ENCODE assay signal across 8 cellular contexts in the genomic region with DNA sequence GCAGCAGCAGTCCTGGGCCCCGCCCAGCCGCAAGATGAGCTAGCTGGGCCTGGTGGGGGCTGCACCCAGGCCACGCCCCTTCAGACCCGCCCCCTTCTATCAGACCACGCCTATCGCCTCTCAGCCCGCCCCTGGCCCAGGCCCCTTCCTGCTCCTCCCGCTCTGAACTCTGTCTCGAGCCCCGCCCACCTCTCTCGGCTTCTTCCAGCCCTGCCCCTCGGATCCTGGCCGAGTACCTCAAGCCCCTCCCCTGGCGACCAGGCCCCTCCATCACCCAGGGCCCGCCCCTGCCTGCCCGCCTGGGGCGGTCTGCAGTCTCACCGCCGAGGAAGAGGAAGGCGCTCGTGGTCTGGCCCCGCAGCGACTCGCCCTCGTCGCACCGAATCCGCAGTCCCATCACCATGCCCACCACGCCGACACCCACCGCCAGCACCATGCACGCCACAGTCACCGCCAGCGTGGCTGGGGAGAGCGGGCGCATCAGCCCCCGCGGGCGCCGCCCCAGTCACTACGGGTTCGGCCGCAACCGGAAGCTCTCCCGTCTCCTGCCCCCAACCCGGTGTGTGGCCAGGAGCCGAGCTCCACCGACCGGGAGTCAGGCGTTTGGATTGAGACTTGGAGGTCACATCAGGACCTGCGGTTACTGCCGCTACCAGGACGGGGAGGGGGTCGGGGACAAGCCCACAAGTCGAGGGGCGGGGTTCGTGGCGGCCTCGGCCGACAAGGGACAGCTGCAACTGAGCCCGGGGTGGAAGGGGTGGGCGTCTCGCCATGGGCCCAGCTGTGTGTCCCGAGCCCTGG. TPM values are rescaled to one million over a fixed set of nuclear protein-coding genes. Genes with fewer than 3 reads are reported as not detected.
DNase-seq lines count a peak whose midpoint lies in the region; ATAC-seq and TF ChIP-seq lines count a peak whose summit lies in the region.

No MANE protein-coding gene starts in this region.

- no peaks in the 10 kb centered on the region for H3K27me3 ChIP-seq in ovary
- H3K27me3 ChIP-seq in thyroid gland, result no peaks in the 10 kb centered on the region

- peak; percentile 90 for DNase-seq in DMS153 (lab: John Stamatoyannopoulos, UW)
- peak; percentile 85 for DNase-seq in SKM-1 treated with dmso at 0.1 percent for 144 hours (lab: John Stamatoyannopoulos, UW; ENCODE audit: unreplicated experiment)
- DNase-seq in activated naive CD8-positive, alpha-beta T cell treated with anti-CD3 and anti-CD28 coated beads, Interleukin-2, amount 10 ng/mL, durations not matched to agents 7 days and 5 days, result peak; percentile 96
- peak; percentile 94 to 100 (median 99) for DNase-seq in head of caudate nucleus
- DNase-seq in ovary, result peak; percentile 99 to 100 (median 100)
- DNase-seq in thyroid gland, result peak; percentile 99

- H3K9me3 ChIP-seq in ovary, result no peaks in the 10 kb centered on the region
- no peaks in the 10 kb centered on the region for H3K9me3 ChIP-seq in thyroid gland

- H3K4me3 Mint-ChIP-seq in activated naive CD8-positive, alpha-beta T cell treated with anti-CD3 and anti-CD28 coated beads, Interleukin-2, amount 10 ng/mL, durations not matched to agents 7 days and 5 days, result peak overlapping the region; percentile 94

- H3K27ac Mint-ChIP-seq in activated naive CD8-positive, alpha-beta T cell treated with anti-CD3 and anti-CD28 coated beads, Interleukin-2, amount 10 ng/mL, durations not matched to agents 7 days and 5 days, result peak overlapping the region; percentile 94

- POLR2A ChIA-PET in activated naive CD8-positive, alpha-beta T cell treated with anti-CD3 and anti-CD28 coated beads, Interleukin-2, amount 10 ng/mL, durations not matched to agents 7 days and 5 days (lab: Charles Lee), result interaction anchor here (0.6 to 6.4 kb wide), 9 partner anchors 8 to 28 kb away, joined by 3 to 85 read pairs (median 3); a partner anchor contains a TSS

- H3K4me1 Mint-ChIP-seq in activated naive CD8-positive, alpha-beta T cell treated with anti-CD3 and anti-CD28 coated beads, Interleukin-2, amount 10 ng/mL, durations not matched to agents 7 days and 5 days, result peaks cover 53% of the 10 kb centered on the region

- TF ChIP-seq POLR2A in ovary (IDR thresholded peaks at IDR 0.05), result no peak
- TF ChIP-seq POLR2A in thyroid gland (IDR thresholded peaks at IDR 0.05), result peak in 1 of 2 donors; percentile 74

- H3K27ac ChIP-seq in ovary (peak overlapping the region; percentile 74 to 80), thyroid gland (peak overlapping the region; percentile 44 to 90 (median 88))

- no peak for TF ChIP-seq RAD21 in Ishikawa (IDR thresholded peaks at IDR 0.05; ENCODE audit: low read depth)

- intact Hi-C loops in head of caudate nucleus (cut with DNase I) (no loop called here), ovary (cut with DNase I) (loop anchor here in 1 of 4 donors (2.0 to 10.0 kb wide), 2 partner anchors 27 to 337 kb away; no protein-coding TSS in a partner anchor), thyroid gland (cut with DNase I) (no loop called here)

- TF ChIP-seq CTCF in ovary (IDR thresholded peaks at IDR 0.05), result no peak
- no peak for TF ChIP-seq CTCF in thyroid gland (IDR thresholded peaks at IDR 0.05)

- H3K4me1 ChIP-seq in ovary (ENCODE audit: insufficient read depth), result peaks cover 7% of the 10 kb centered on the region
- H3K4me1 ChIP-seq in thyroid gland, result peaks cover 14 to 18% of the 10 kb centered on the region in 2 donors

- peaks cover 27% of the 10 kb centered on the region for H3K36me3 Mint-ChIP-seq in activated naive CD8-positive, alpha-beta T cell treated with anti-CD3 and anti-CD28 coated beads, Interleukin-2, amount 10 ng/mL, durations not matched to agents 7 days and 5 days

- H3K9me3 Mint-ChIP-seq in activated naive CD8-positive, alpha-beta T cell treated with anti-CD3 and anti-CD28 coated beads, Interleukin-2, amount 10 ng/mL, durations not matched to agents 7 days and 5 days, result no peaks in the 10 kb centered on the region

- 1% methylated on average over 62 to 64 of the region's 64 CpGs for WGBS in ovary, 3 donors
- 1 to 2% methylated on average over 10 to 17 of the region's 64 CpGs for WGBS in thyroid gland, 2 donors

- H3K36me3 ChIP-seq in ovary (no peaks in the 10 kb centered on the region), thyroid gland (no peaks in the 10 kb centered on the region)

- H3K4me3 ChIP-seq in ovary (peak overlapping the region; percentile 95), thyroid gland (replicated peaks in 1 of 3) (peak overlapping the region; percentile 65 to 87 (median 75))

- peak; percentile 75 for ATAC-seq in GM21576 (IDR thresholded peaks at IDR 0.05; ENCODE audit: unreplicated experiment)
- ATAC-seq in activated naive CD8-positive, alpha-beta T cell treated with anti-CD3 and anti-CD28 coated beads, Interleukin-2, amount 10 ng/mL, durations not matched to agents 7 days and 5 days (ENCODE audit: low read depth), result peak; percentile 73

- no peaks in the 10 kb centered on the region for H3K27me3 Mint-ChIP-seq in activated naive CD8-positive, alpha-beta T cell treated with anti-CD3 and anti-CD28 coated beads, Interleukin-2, amount 10 ng/mL, durations not matched to agents 7 days and 5 days

- TF ChIP-seq EP300 in Ishikawa (IDR thresholded peaks at IDR 0.05; ENCODE audit: borderline replicate concordance) (no peak), ovary (IDR thresholded peaks at IDR 0.05) (no peak)

TF ChIP-seq in Ishikawa, 13 proteins besides CTCF, POLR2A, EP300 and RAD21:
- peak; percentile 12; the same call in 1 of the 2 replicates for TF ChIP-seq ZBTB7A (IDR thresholded peaks at IDR 0.05; ENCODE audit: low read depth)
- no peak; the same call in 1 of the 2 replicates for TF ChIP-seq TAF1 (IDR thresholded peaks at IDR 0.05; ENCODE audit: low read depth)
- TF ChIP-seq, protein P1, sequence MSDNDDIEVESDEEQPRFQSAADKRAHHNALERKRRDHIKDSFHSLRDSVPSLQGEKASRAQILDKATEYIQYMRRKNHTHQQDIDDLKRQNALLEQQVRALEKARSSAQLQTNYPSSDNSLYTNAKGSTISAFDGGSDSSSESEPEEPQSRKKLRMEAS (IDR thresholded peaks at IDR 0.05), result peak; percentile 62

RNA-seq across cellular contexts. Expression of a gene that starts 1.0 kb away (rescaled TPM):
- total RNA-seq in activated naive CD8-positive, alpha-beta T cell treated with anti-CD3 and anti-CD28 coated beads, Interleukin-2, amount 10 ng/mL, durations not matched to agents 7 days and 5 days, result 10 to 100 TPM; 11.6 to 13.4 TPM
- total RNA-seq in ovary (1 to 10 TPM in 3 of 7 donors, under 1 TPM in 1, not detected in 3; 0.70 to 1.9 (median 1.5) TPM), thyroid gland (not detected)
- polyA plus RNA-seq in ovary, result under 1 TPM in 1 of 2 donors, not detected in 1; 0.59 TPM

RNA-seq across cellular contexts. Expression of a gene that starts 1.6 kb away (rescaled TPM):
- 100 to 1,000 TPM; 121 to 124 TPM for total RNA-seq in activated naive CD8-positive, alpha-beta T cell treated with anti-CD3 and anti-CD28 coated beads, Interleukin-2, amount 10 ng/mL, durations not matched to agents 7 days and 5 days
- 10 to 100 TPM; 38.7 to 91.3 (median 63.3) TPM for total RNA-seq in ovary
- 10 to 100 TPM; 12.4 to 86.7 TPM for polyA plus RNA-seq in ovary
- total RNA-seq in thyroid gland, result 100 to 1,000 TPM in 2 of 4 donors, 10 to 100 TPM in 2; 73.1 to 177 (median 129) TPM

RNA-seq across cellular contexts. Expression of a gene that starts 4.7 kb away (rescaled TPM):
- 100 to 1,000 TPM; 263 TPM for total RNA-seq in activated naive CD8-positive, alpha-beta T cell treated with anti-CD3 and anti-CD28 coated beads, Interleukin-2, amount 10 ng/mL, durations not matched to agents 7 days and 5 days
- total RNA-seq in ovary (1 to 10 TPM in 5 of 7 donors, under 1 TPM in 2; 0.40 to 3.1 (median 1.5) TPM), thyroid gland (1 to 10 TPM in 1 of 4 donors, under 1 TPM in 1, not detected in 2; 0.54 to 2.2 TPM)
- 1 to 10 TPM; 1.6 to 4.4 TPM for polyA plus RNA-seq in ovary

RNA-seq across cellular contexts. Expression of a gene that starts 20.0 kb away (rescaled TPM):
- not detected for total RNA-seq in activated naive CD8-positive, alpha-beta T cell treated with anti-CD3 and anti-CD28 coated beads, Interleukin-2, amount 10 ng/mL, durations not matched to agents 7 days and 5 days
- total RNA-seq in ovary, result not detected
- polyA plus RNA-seq in ovary, result not detected
- total RNA-seq in thyroid gland, result not detected

RNA-seq across cellular contexts. Expression of a gene that starts 22.6 kb away (rescaled TPM):
- total RNA-seq in activated naive CD8-positive, alpha-beta T cell treated with anti-CD3 and anti-CD28 coated beads, Interleukin-2, amount 10 ng/mL, durations not matched to agents 7 days and 5 days, result not detected
- total RNA-seq in ovary, result not detected
- polyA plus RNA-seq in ovary, result under 1 TPM in 1 of 2 donors, not detected in 1; 0.47 TPM
- under 1 TPM in 1 of 4 donors, not detected in 3; 0.40 TPM for total RNA-seq in thyroid gland

Comparison
In these comparisons a context has a peak if more than half of its experiments do, and no peak if none do; other contexts are left out.
1. Peak in every context shown above with its lines: DNase-seq, ATAC-seq, H3K4me3 ChIP-seq and H3K27ac ChIP-seq.
2. RNA of a gene that starts 1.0 kb away (total RNA-seq): 11.6 to 13.4 TPM in activated naive CD8-positive, alpha-beta T cell treated with anti-CD3 and anti-CD28 coated beads, Interleukin-2, amount 10 ng/mL, durations not matched to agents 7 days and 5 days; 0.70 to 1.9 TPM in ovary and not detected in thyroid gland; every median in the first group is over 4 times any median in the second.
3. RNA of a gene that starts 4.7 kb away (total RNA-seq): 263 TPM in activated naive CD8-positive, alpha-beta T cell treated with anti-CD3 and anti-CD28 coated beads, Interleukin-2, amount 10 ng/mL, durations not matched to agents 7 days and 5 days; 0.40 to 3.1 TPM in ovary and 0.54 to 2.2 TPM in thyroid gland; every median in the first group is over 10 times any median in the second.